20 cellular contexts compared by ENCODE assay signal in the genomic region with DNA sequence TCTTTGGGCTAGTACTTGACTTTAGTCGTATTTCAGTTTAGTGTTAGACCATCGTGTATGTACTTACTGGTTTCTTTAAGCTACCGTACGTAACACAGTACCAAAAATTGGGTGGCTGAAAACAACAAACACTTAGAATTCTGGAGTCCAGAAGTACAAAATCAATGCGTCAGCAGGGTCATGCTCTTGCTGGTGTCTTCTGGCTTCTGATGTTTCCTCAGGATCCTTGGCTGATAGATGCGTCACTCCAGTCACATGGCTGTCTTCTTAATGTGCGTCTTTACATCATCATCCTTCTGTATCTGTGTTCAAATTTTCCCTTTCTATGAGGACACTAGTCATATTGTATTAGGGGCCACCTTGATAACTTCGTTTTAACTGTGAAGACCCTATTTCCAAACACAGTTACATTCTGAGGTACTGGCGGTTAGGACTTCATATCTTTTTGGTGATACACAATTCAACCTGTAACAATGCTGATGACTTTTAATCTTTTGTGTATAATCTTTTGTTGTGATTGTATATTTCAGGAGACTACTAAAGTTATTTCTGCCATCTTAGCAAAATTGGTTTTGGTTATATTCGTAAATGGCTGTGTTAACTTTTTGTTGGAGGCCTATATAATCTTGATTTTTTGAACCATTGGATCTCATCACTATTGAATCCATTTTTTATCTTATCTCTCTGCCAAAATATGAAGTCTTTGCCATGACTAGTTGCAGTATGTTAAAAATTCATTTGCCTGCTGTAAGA.
DNase-seq lines count a peak whose midpoint lies in the region; ATAC-seq, FAIRE-seq and TF ChIP-seq lines count a peak whose summit lies in the region.
"Had no signal": no experiment of that assay in that cellular context is flagged by ENCODE, and none has a peak within 500 bp of the region (broad histone marks: within the 10 kb centered on the region; RNA-seq: fewer than 3 reads in every experiment).

No MANE protein-coding gene starts in this region.

- H3K9me3 Mint-ChIP-seq in stimulated activated naive CD8-positive, alpha-beta T cell treated with anti-CD3 and anti-CD28 coated beads, Interleukin-15, Interleukin-2, amounts not matched to agents 100 ng/mL and 50 ng/mL, for 24 hours = no peaks in the 10 kb centered on the region
- H3K9me3 Mint-ChIP-seq: H9; stimulated activated memory B cell treated with anti-CD40 and anti-IgM and Interleukin-4, amounts not matched to agents 10 μg/mL and 1 μg/mL and 100 μg/mL, for 72 hours had no signal

- no peak for ATAC-seq in stimulated activated naive CD8-positive, alpha-beta T cell treated with anti-CD3 and anti-CD28 coated beads, Interleukin-15, Interleukin-2, amounts not matched to agents 100 U/mL and 50 U/mL, for 24 hours
- ATAC-seq: sciatic nerve; stimulated activated memory B cell treated with anti-CD40 and anti-IgM and Interleukin-4, amounts not matched to agents 10 μg/mL and 1 μg/mL and 100 μg/mL, for 72 hours had no signal

- no peaks in the 10 kb centered on the region for H3K27me3 ChIP-seq in effector memory CD4-positive, alpha-beta T cell (replicated peaks; ENCODE audit: control insufficient read depth, insufficient read depth, low read length, poor library complexity, severe bottlenecking)

- peak overlapping the region; percentile 22 for H3K27ac ChIP-seq in effector memory CD4-positive, alpha-beta T cell (ENCODE audit: insufficient read depth, low read length, poor library complexity, severe bottlenecking)
- H3K27ac ChIP-seq: C4-2B, KMS-11 had no signal

- no peaks in the 10 kb centered on the region for H3K9me3 ChIP-seq in effector memory CD4-positive, alpha-beta T cell (ENCODE audit: control insufficient read depth, low read length)

- TF ChIP-seq POLR2A in H54 (IDR thresholded peaks at IDR 0.05; ENCODE audit: low read depth, low read length) = no peak

- H3K27ac Mint-ChIP-seq in stimulated activated naive CD8-positive, alpha-beta T cell treated with anti-CD3 and anti-CD28 coated beads, Interleukin-15, Interleukin-2, amounts not matched to agents 100 ng/mL and 50 ng/mL, for 24 hours = peak overlapping the region; percentile 22
- H3K27ac Mint-ChIP-seq: H9; stimulated activated memory B cell treated with anti-CD40 and anti-IgM and Interleukin-4, amounts not matched to agents 10 μg/mL and 1 μg/mL and 100 μg/mL, for 72 hours had no signal

- peaks cover 75% of the 10 kb centered on the region for H3K36me3 Mint-ChIP-seq in stimulated activated naive CD8-positive, alpha-beta T cell treated with anti-CD3 and anti-CD28 coated beads, Interleukin-15, Interleukin-2, amounts not matched to agents 100 ng/mL and 50 ng/mL, for 24 hours (ENCODE audit: low read depth)

- FAIRE-seq in H54 (lab: Jason Lieb, UNC) = peak; percentile 57

- POLR2A ChIA-PET in HEK293T (lab: Yijun Ruan, JAX) = interaction anchor here (1.2 kb wide), 1 partner anchor 158 kb away, joined by 3 read pairs; a partner anchor contains a TSS

- peaks cover 71% of the 10 kb centered on the region for H3K4me1 Mint-ChIP-seq in stimulated activated naive CD8-positive, alpha-beta T cell treated with anti-CD3 and anti-CD28 coated beads, Interleukin-15, Interleukin-2, amounts not matched to agents 100 ng/mL and 50 ng/mL, for 24 hours (ENCODE audit: low read depth)
- H3K4me1 Mint-ChIP-seq: H9 had no signal

- H3K27me3 Mint-ChIP-seq in stimulated activated naive CD8-positive, alpha-beta T cell treated with anti-CD3 and anti-CD28 coated beads, Interleukin-15, Interleukin-2, amounts not matched to agents 100 ng/mL and 50 ng/mL, for 24 hours = no peaks in the 10 kb centered on the region
- H3K27me3 Mint-ChIP-seq: stimulated activated memory B cell treated with anti-CD40 and anti-IgM and Interleukin-4, amounts not matched to agents 10 μg/mL and 1 μg/mL and 100 μg/mL, for 72 hours had no signal

- no peak overlapping the region for H3K4me3 ChIP-seq in effector memory CD4-positive, alpha-beta T cell (ENCODE audit: insufficient read depth, low read depth, low read length, poor library complexity, severe bottlenecking)

- H3K4me3 Mint-ChIP-seq in stimulated activated naive CD8-positive, alpha-beta T cell treated with anti-CD3 and anti-CD28 coated beads, Interleukin-15, Interleukin-2, amounts not matched to agents 100 ng/mL and 50 ng/mL, for 24 hours = no peak overlapping the region
- H3K4me3 Mint-ChIP-seq: H9; stimulated activated memory B cell treated with anti-CD40 and anti-IgM and Interleukin-4, amounts not matched to agents 10 μg/mL and 1 μg/mL and 100 μg/mL, for 72 hours had no signal

- intact Hi-C loops in posterior cingulate gyrus (cut with DNase I) = no loop called here

- CTCF ChIA-PET in HEK293T (lab: Yijun Ruan, JAX) = no interaction called here

- peaks cover 5% of the 10 kb centered on the region for H3K4me1 ChIP-seq in effector memory CD4-positive, alpha-beta T cell (ENCODE audit: control insufficient read depth, insufficient read depth, low read length, poor library complexity, severe bottlenecking)

- DNase-seq in stimulated activated naive CD8-positive, alpha-beta T cell treated with anti-CD3 and anti-CD28 coated beads, Interleukin-15, Interleukin-2, amounts not matched to agents 100 U/mL and 50 U/mL, for 24 hours = no peak
- no peak for DNase-seq in H54 (ENCODE audit: insufficient read length, low spot score)
- DNase-seq in effector memory CD4-positive, alpha-beta T cell = no peak
- no peak for DNase-seq in NCI-H2196 treated with DMSO at 0.1 percent for 48 hours (lab: John Stamatoyannopoulos, UW; ENCODE audit: unreplicated experiment)
- DNase-seq in posterior cingulate gyrus = no peak
- DNase-seq in HEK293T (ENCODE audit: extremely low spot score) = no peak
- DNase-seq: activated CD8-positive, alpha-beta memory T cell treated with anti-CD3 and anti-CD28 coated beads, Interleukin-2, amount 50 U/mL, for 48 hours; activated effector memory CD4-positive, alpha-beta T cell treated with Interleukin-2 at 50 U/mL for 16 hours; amniotic stem cell; H9; NCI-H1417 treated with DMSO at 0.1 percent for 48 hours; NCI-H2081 treated with DMSO at 0.1 percent for 48 hours; NCI-H345; NCI-H748 treated with DMSO at 0.1 percent for 48 hours; stimulated activated CD4-positive, alpha-beta T cell treated with anti-CD3 and anti-CD28 coated beads, Interleukin-4, amount 100 ng/mL, for 24 hours had no signal

- peaks cover 30% of the 10 kb centered on the region for H3K36me3 ChIP-seq in effector memory CD4-positive, alpha-beta T cell (ENCODE audit: control insufficient read depth, insufficient read depth, low read length)

TF ChIP-seq in HEK293T, 16 proteins besides CTCF, POLR2A, EP300 and RAD21:
- TF ChIP-seq, protein P1, sequence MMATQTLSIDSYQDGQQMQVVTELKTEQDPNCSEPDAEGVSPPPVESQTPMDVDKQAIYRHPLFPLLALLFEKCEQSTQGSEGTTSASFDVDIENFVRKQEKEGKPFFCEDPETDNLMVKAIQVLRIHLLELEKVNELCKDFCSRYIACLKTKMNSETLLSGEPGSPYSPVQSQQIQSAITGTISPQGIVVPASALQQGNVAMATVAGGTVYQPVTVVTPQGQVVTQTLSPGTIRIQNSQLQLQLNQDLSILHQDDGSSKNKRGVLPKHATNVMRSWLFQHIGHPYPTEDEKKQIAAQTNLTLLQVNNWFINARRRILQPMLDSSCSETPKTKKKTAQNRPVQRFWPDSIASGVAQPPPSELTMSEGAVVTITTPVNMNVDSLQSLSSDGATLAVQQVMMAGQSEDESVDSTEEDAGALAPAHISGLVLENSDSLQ (IDR thresholded peaks at IDR 0.05) = no peak
- no peak for TF ChIP-seq L3MBTL2 (conservative IDR thresholded peaks at IDR 0.05)
